In genomic region chrX:131633285-131633917, GRCh38 we compare ENCODE assay signal across 8 cellular contexts.
DNase-seq lines count a peak whose midpoint lies in the region; ATAC-seq and TF ChIP-seq lines count a peak whose summit lies in the region.

No MANE protein-coding gene starts in this region.

- H3K4me1 ChIP-seq in testis, result no peaks in the 10 kb centered on the region

- peaks cover 27% of the 10 kb centered on the region for H3K27me3 Mint-ChIP-seq in mesothelial cell of epicardium (ENCODE audit: low read depth)

- no peaks in the 10 kb centered on the region for H3K36me3 Mint-ChIP-seq in mesothelial cell of epicardium

- H3K27me3 ChIP-seq in testis, result no peaks in the 10 kb centered on the region

- DNase-seq in Ammon's horn (ENCODE audit: low spot score) (peak; percentile 66), NCI-H2171 treated with DMSO at 0.1 percent for 48 hours (lab: John Stamatoyannopoulos, UW) (peak; percentile 51), mesothelial cell of epicardium (ENCODE audit: low spot score in 2 of 2, unreplicated experiment in 2 of 2) (peak; percentile 29 to 74), testis (peak; percentile 64)
- peak; percentile 52 for DNase-seq in activated CD4-positive, alpha-beta T cell treated with anti-CD3 and anti-CD28 coated beads for 48 hours
- DNase-seq in effector CD4-positive, alpha-beta T cell, result peak; percentile 36

- no peak overlapping the region for H3K4me3 Mint-ChIP-seq in mesothelial cell of epicardium

- no peak overlapping the region for H3K27ac ChIP-seq in testis

- ATAC-seq in GM18508 (IDR thresholded peaks at IDR 0.05; ENCODE audit: insufficient read depth, unreplicated experiment) (peak; percentile 76), HG03045 (IDR thresholded peaks at IDR 0.05; ENCODE audit: unreplicated experiment) (peak; percentile 73)

- H3K9me3 Mint-ChIP-seq in mesothelial cell of epicardium, result no peaks in the 10 kb centered on the region

- H3K27ac Mint-ChIP-seq in mesothelial cell of epicardium, result no peak overlapping the region

- H3K4me3 ChIP-seq in testis, result no peak overlapping the region

- H3K36me3 ChIP-seq in testis (ENCODE audit: low read depth, missing control alignments), result no peaks in the 10 kb centered on the region

- no peak for TF ChIP-seq POLR2A in testis (IDR thresholded peaks at IDR 0.05)

- TF ChIP-seq CTCF in mesothelial cell of epicardium (IDR thresholded peaks at IDR 0.05; ENCODE audit: unreplicated experiment) (peak; percentile 73), testis (IDR thresholded peaks at IDR 0.05) (peak in 2 of 3 experiments; percentile 27 to 41)

- H3K4me1 Mint-ChIP-seq in mesothelial cell of epicardium, result no peaks in the 10 kb centered on the region

- 50 to 59% methylated on average over 11 to 13 of the region's 13 CpGs for WGBS in testis, 2 donors

- no peaks in the 10 kb centered on the region for H3K9me3 ChIP-seq in testis

- intact Hi-C loops in testis (cut with DNase I; ENCODE audit: low total_unique reads), result no loop called here
